ENCODE assay signal across 2 cellular contexts in the genomic region with DNA sequence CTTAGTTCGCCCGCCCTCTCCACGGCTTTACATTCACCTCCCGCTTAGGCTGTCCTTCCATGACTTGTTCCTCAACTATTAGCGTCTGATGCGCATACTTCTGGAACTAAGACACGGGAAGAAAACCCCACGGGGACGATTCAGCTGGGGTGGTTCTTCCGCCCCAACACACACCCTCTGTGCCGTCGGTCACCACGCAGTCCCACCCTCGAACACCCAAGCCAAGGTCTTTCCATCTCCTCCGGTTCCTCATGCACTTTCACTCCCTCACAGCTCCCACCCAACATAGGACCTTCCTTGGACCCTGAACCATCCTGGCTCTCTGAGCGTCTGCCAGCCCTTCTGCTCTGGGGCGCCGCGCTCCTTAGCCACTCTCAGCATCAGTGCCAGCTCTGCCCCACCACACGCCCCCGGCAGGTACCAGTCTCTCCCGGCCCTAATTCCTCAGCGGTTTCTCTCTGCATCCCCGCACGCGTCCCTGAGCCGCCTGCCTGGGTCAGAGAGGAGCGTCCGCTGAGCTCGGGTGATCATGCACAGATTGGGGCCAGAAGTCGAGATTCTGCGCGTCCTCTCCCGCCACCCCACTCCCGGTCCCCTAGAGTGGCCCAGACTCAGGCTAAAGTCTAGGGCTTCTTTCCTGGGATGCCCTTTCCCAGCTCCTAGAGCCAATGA.
TF ChIP-seq lines count a peak whose summit lies in the region.

No MANE protein-coding gene starts in this region.

TF ChIP-seq in H1, 55 proteins besides CTCF, POLR2A, EP300 and RAD21:
- TF ChIP-seq, protein P1, sequence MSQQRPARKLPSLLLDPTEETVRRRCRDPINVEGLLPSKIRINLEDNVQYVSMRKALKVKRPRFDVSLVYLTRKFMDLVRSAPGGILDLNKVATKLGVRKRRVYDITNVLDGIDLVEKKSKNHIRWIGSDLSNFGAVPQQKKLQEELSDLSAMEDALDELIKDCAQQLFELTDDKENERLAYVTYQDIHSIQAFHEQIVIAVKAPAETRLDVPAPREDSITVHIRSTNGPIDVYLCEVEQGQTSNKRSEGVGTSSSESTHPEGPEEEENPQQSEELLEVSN (IDR thresholded peaks at IDR 0.05), result no peak
- no peak for TF ChIP-seq POLR2AphosphoS5 (IDR thresholded peaks at IDR 0.05; ENCODE audit: low read depth, low read length)
- no peak for TF ChIP-seq SIN3A (conservative IDR thresholded peaks at IDR 0.05 in 1 of 2, IDR thresholded peaks at IDR 0.05 in 1 of 2; ENCODE audit: low read depth in 1 of 2, low read length in 2 of 2)
- TF ChIP-seq JUND (IDR thresholded peaks at IDR 0.05; ENCODE audit: low read length), result no peak
- TF ChIP-seq SAP30 (IDR thresholded peaks at IDR 0.05; ENCODE audit: insufficient read depth, insufficient replicate concordance, low read length), result no peak

TF ChIP-seq in liver, 16 proteins besides CTCF, POLR2A, EP300 and RAD21:
- TF ChIP-seq, protein P2, sequence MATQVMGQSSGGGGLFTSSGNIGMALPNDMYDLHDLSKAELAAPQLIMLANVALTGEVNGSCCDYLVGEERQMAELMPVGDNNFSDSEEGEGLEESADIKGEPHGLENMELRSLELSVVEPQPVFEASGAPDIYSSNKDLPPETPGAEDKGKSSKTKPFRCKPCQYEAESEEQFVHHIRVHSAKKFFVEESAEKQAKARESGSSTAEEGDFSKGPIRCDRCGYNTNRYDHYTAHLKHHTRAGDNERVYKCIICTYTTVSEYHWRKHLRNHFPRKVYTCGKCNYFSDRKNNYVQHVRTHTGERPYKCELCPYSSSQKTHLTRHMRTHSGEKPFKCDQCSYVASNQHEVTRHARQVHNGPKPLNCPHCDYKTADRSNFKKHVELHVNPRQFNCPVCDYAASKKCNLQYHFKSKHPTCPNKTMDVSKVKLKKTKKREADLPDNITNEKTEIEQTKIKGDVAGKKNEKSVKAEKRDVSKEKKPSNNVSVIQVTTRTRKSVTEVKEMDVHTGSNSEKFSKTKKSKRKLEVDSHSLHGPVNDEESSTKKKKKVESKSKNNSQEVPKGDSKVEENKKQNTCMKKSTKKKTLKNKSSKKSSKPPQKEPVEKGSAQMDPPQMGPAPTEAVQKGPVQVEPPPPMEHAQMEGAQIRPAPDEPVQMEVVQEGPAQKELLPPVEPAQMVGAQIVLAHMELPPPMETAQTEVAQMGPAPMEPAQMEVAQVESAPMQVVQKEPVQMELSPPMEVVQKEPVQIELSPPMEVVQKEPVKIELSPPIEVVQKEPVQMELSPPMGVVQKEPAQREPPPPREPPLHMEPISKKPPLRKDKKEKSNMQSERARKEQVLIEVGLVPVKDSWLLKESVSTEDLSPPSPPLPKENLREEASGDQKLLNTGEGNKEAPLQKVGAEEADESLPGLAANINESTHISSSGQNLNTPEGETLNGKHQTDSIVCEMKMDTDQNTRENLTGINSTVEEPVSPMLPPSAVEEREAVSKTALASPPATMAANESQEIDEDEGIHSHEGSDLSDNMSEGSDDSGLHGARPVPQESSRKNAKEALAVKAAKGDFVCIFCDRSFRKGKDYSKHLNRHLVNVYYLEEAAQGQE (IDR thresholded peaks at IDR 0.05), result no peak
- TF ChIP-seq TAF1 (conservative IDR thresholded peaks at IDR 0.05), result no peak
- TF ChIP-seq FOXA1 (IDR thresholded peaks at IDR 0.05), result no peak
- no peak for TF ChIP-seq GABPA (IDR thresholded peaks at IDR 0.05 in 1 of 2, conservative IDR thresholded peaks at IDR 0.05 in 1 of 2)
- no peak for TF ChIP-seq HNF4G (IDR thresholded peaks at IDR 0.05)
- TF ChIP-seq EGR1 (IDR thresholded peaks at IDR 0.05; ENCODE audit: low read depth in 2 of 2), result no peak
- TF ChIP-seq, protein P3, sequence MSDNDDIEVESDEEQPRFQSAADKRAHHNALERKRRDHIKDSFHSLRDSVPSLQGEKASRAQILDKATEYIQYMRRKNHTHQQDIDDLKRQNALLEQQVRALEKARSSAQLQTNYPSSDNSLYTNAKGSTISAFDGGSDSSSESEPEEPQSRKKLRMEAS (IDR thresholded peaks at IDR 0.05), result no peak
- no peak for TF ChIP-seq YY1 (IDR thresholded peaks at IDR 0.05)
- TF ChIP-seq JUND (IDR thresholded peaks at IDR 0.05), result no peak
- TF ChIP-seq SP1 (IDR thresholded peaks at IDR 0.05), result no peak
- TF ChIP-seq NR2F2 (IDR thresholded peaks at IDR 0.05), result no peak
- TF ChIP-seq, protein P4, sequence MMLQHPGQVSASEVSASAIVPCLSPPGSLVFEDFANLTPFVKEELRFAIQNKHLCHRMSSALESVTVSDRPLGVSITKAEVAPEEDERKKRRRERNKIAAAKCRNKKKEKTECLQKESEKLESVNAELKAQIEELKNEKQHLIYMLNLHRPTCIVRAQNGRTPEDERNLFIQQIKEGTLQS (IDR thresholded peaks at IDR 0.05), result no peak
- no peak for TF ChIP-seq RXRA (IDR thresholded peaks at IDR 0.05)
- TF ChIP-seq FOXA2 (IDR thresholded peaks at IDR 0.05), result no peak
- TF ChIP-seq, protein P5, sequence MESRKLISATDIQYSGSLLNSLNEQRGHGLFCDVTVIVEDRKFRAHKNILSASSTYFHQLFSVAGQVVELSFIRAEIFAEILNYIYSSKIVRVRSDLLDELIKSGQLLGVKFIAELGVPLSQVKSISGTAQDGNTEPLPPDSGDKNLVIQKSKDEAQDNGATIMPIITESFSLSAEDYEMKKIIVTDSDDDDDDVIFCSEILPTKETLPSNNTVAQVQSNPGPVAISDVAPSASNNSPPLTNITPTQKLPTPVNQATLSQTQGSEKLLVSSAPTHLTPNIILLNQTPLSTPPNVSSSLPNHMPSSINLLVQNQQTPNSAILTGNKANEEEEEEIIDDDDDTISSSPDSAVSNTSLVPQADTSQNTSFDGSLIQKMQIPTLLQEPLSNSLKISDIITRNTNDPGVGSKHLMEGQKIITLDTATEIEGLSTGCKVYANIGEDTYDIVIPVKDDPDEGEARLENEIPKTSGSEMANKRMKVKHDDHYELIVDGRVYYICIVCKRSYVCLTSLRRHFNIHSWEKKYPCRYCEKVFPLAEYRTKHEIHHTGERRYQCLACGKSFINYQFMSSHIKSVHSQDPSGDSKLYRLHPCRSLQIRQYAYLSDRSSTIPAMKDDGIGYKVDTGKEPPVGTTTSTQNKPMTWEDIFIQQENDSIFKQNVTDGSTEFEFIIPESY (IDR thresholded peaks at IDR 0.05), result no peak
- TF ChIP-seq HNF4A (conservative IDR thresholded peaks at IDR 0.05), result no peak
